Comparison of ENCODE assay signal across 9 cellular contexts in the genomic region with DNA sequence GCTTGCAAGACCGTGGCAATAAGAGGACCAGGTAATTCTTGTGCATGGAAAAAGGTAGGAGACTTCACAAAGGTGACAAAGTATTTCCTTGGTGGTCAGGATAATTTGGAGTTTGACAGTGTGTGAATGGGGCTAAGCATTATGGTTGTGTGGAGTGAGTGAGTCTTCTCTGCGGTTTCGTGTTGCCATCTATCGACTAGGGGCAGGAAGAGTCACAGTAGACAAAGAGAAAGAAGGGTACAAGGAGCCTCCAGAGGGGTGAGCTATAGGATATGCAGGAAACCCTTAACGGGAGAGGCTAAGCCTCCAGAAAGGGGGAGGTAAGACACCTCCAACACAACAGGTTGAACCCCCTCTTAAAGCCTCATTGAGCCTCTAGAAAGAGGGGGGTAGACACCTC.
A peak's percentile ranks its signal among the peaks of the same experiment; 100 is the strongest.
DNase-seq lines count a peak whose midpoint lies in the region; ATAC-seq, FAIRE-seq and TF ChIP-seq lines count a peak whose summit lies in the region.
"Had no signal": no experiment of that assay in that cellular context is flagged by ENCODE, and none has a peak within 500 bp of the region (broad histone marks: within the 10 kb centered on the region; RNA-seq: fewer than 3 reads in every experiment).

No MANE protein-coding gene starts in this region.

- peaks cover 7% of the 10 kb centered on the region for H3K9me3 Mint-ChIP-seq in MCF 10A (ENCODE audit: unreplicated experiment)
- H3K9me3 Mint-ChIP-seq in natural killer cell treated with Interleukin-12 subunit alpha and Interleukin-12 subunit beta and Interleukin-15 and Interleukin-18, amount 100 ng/mL, for 72 hours = no peaks in the 10 kb centered on the region

- peak overlapping the region in 7 of 11 experiments; percentile 10 to 53 (median 44); a peak in 6 of 22 replicates for H3K27ac ChIP-seq in BLaER1 treated with 17β-estradiol and CSF1 and Interleukin-3, amounts not matched to agents 10 nM and 100 nM
- H3K27ac ChIP-seq in HUES64 (ENCODE audit: low read depth, low read length) (peak overlapping the region; percentile 82), foreskin keratinocyte (no peak overlapping the region)

- peak overlapping the region in 9 of 10 experiments; percentile 41 to 58 (median 49); a peak in 15 of 20 replicates for H3K4me3 ChIP-seq in BLaER1 treated with 17β-estradiol and CSF1 and Interleukin-3, amounts not matched to agents 10 nM and 100 nM
- H3K4me3 ChIP-seq in HUES64 (ENCODE audit: low read length) = peak overlapping the region; percentile 44; the same call in 1 of the 2 replicates

- H3K27me3 ChIP-seq in BLaER1 treated with 17β-estradiol and CSF1 and Interleukin-3, amounts not matched to agents 10 nM and 100 nM = no peaks in the 10 kb centered on the region
- H3K27me3 ChIP-seq in HUES64 (ENCODE audit: insufficient read depth, low read length) (no peaks in the 10 kb centered on the region), foreskin keratinocyte (no peaks in the 10 kb centered on the region)

- WGBS in HUES64 = 95% methylated on average over 4 of the region's 5 CpGs

- H4K20me1 ChIP-seq in BLaER1 treated with 17β-estradiol and CSF1 and Interleukin-3, amounts not matched to agents 10 nM and 100 nM = no peaks in the 10 kb centered on the region

- peaks cover 0 to 3% (median 0%) of the 10 kb centered on the region in 11 experiments; a peak in 1 of 22 replicates for H3K9me3 ChIP-seq in BLaER1 treated with 17β-estradiol and CSF1 and Interleukin-3, amounts not matched to agents 10 nM and 100 nM (replicated peaks in 1 of 11)
- no peaks in the 10 kb centered on the region for H3K9me3 ChIP-seq in HUES64 (ENCODE audit: insufficient read depth, low read depth, low read length)

- no peak for TF ChIP-seq POLR2A in GM12892 (IDR thresholded peaks at IDR 0.05; ENCODE audit: low read depth, low read length)

- no TSS peak for BruUV-seq in MCF 10A (replicated peaks; lab: Mats Ljungman, UMichigan)

- H3K27ac Mint-ChIP-seq in MCF 10A (ENCODE audit: low read depth, unreplicated experiment) = peak overlapping the region; percentile 88
- peak overlapping the region; percentile 69 to 91 for H3K27ac Mint-ChIP-seq in natural killer cell treated with Interleukin-12 subunit alpha and Interleukin-12 subunit beta and Interleukin-15 and Interleukin-18, amount 100 ng/mL, for 72 hours

- peak overlapping the region; percentile 72 for H3K4me3 Mint-ChIP-seq in MCF 10A (ENCODE audit: unreplicated experiment)
- peak overlapping the region; percentile 89 for H3K4me3 Mint-ChIP-seq in natural killer cell treated with Interleukin-12 subunit alpha and Interleukin-12 subunit beta and Interleukin-15 and Interleukin-18, amount 100 ng/mL, for 72 hours

- POLR2A ChIA-PET in MCF 10A (lab: Yijun Ruan, JAX) = no interaction called here

- peak overlapping the region in 1 of 11 experiments; percentile 31; a peak in 2 of 22 replicates for H3K9ac ChIP-seq in BLaER1 treated with 17β-estradiol and CSF1 and Interleukin-3, amounts not matched to agents 10 nM and 100 nM
- H3K9ac ChIP-seq in HUES64 (ENCODE audit: low read depth, low read length) = peak overlapping the region; percentile 52

- intact Hi-C loops in MCF 10A (cut with micrococcal nuclease) = no loop called here

- ATAC-seq in natural killer cell treated with Interleukin-12 subunit alpha and Interleukin-12 subunit beta and Interleukin-15 and Interleukin-18, amount 100 ng/mL, for 72 hours = no peak
- ATAC-seq in foreskin keratinocyte = no peak

- H3K4me1 ChIP-seq in BLaER1 treated with 17β-estradiol and CSF1 and Interleukin-3, amounts not matched to agents 10 nM and 100 nM = peaks cover 6 to 17% (median 10%) of the 10 kb centered on the region in 10 experiments; a peak in 16 of 20 replicates
- peaks cover 27% of the 10 kb centered on the region for H3K4me1 ChIP-seq in HUES64 (ENCODE audit: insufficient read depth, low read length)
- peaks cover 5% of the 10 kb centered on the region for H3K4me1 ChIP-seq in foreskin keratinocyte

- H3K36me3 Mint-ChIP-seq in MCF 10A (ENCODE audit: insufficient read depth, unreplicated experiment) = no peaks in the 10 kb centered on the region
- H3K36me3 Mint-ChIP-seq in natural killer cell treated with Interleukin-12 subunit alpha and Interleukin-12 subunit beta and Interleukin-15 and Interleukin-18, amount 100 ng/mL, for 72 hours = no peaks in the 10 kb centered on the region

- no peaks in the 10 kb centered on the region for H3K36me3 ChIP-seq in BLaER1 treated with 17β-estradiol and CSF1 and Interleukin-3, amounts not matched to agents 10 nM and 100 nM
- H3K36me3 ChIP-seq in HUES64 (ENCODE audit: insufficient read depth, low read length) = no peaks in the 10 kb centered on the region

- no peak for FAIRE-seq in GM12892 (lab: Jason Lieb, UNC)
- FAIRE-seq: islet of Langerhans had no signal

- peak overlapping the region; percentile 54 to 71 (median 64); a peak in 21 of 22 replicates for H3K4me2 ChIP-seq in BLaER1 treated with 17β-estradiol and CSF1 and Interleukin-3, amounts not matched to agents 10 nM and 100 nM

- DNase-seq in MCF 10A (ENCODE audit: unreplicated experiment) (no peak), foreskin keratinocyte (no peak), GM12892 (ENCODE audit: insufficient read length) (no peak), NCI-H69 (lab: John Stamatoyannopoulos, UW) (no peak)
- DNase-seq in natural killer cell treated with Interleukin-12 subunit alpha and Interleukin-12 subunit beta and Interleukin-15 and Interleukin-18, amount 100 ng/mL, for 72 hours (ENCODE audit: low spot score) = no peak
- DNase-seq in stimulated activated CD4-positive, alpha-beta T cell treated with anti-CD3 and anti-CD28 coated beads, Interleukin-4, amount 100 ng/mL, for 4 hours = no peak

- H3K27me3 Mint-ChIP-seq in MCF 10A (ENCODE audit: insufficient read depth, unreplicated experiment) = no peaks in the 10 kb centered on the region
- peaks cover 4 to 15% of the 10 kb centered on the region in 2 donors for H3K27me3 Mint-ChIP-seq in natural killer cell treated with Interleukin-12 subunit alpha and Interleukin-12 subunit beta and Interleukin-15 and Interleukin-18, amount 100 ng/mL, for 72 hours

- TF ChIP-seq CTCF in MCF 10A (IDR thresholded peaks at IDR 0.05; ENCODE audit: unreplicated experiment) (no peak), foreskin keratinocyte (conservative IDR thresholded peaks at IDR 0.05) (no peak)

- CTCF ChIA-PET in MCF 10A (lab: Yijun Ruan, JAX) = interaction anchor here (1.6 kb wide), 1 partner anchor 227 kb away, joined by 6 read pairs; no protein-coding TSS in a partner anchor

- peaks cover 19% of the 10 kb centered on the region for H3K4me1 Mint-ChIP-seq in MCF 10A (ENCODE audit: insufficient read depth, unreplicated experiment)
- peaks cover 10 to 16% of the 10 kb centered on the region in 2 donors for H3K4me1 Mint-ChIP-seq in natural killer cell treated with Interleukin-12 subunit alpha and Interleukin-12 subunit beta and Interleukin-15 and Interleukin-18, amount 100 ng/mL, for 72 hours (ENCODE audit: low read depth in 2 of 2)
